ENCODE assay signal across 2 cellular contexts in the genomic region with DNA sequence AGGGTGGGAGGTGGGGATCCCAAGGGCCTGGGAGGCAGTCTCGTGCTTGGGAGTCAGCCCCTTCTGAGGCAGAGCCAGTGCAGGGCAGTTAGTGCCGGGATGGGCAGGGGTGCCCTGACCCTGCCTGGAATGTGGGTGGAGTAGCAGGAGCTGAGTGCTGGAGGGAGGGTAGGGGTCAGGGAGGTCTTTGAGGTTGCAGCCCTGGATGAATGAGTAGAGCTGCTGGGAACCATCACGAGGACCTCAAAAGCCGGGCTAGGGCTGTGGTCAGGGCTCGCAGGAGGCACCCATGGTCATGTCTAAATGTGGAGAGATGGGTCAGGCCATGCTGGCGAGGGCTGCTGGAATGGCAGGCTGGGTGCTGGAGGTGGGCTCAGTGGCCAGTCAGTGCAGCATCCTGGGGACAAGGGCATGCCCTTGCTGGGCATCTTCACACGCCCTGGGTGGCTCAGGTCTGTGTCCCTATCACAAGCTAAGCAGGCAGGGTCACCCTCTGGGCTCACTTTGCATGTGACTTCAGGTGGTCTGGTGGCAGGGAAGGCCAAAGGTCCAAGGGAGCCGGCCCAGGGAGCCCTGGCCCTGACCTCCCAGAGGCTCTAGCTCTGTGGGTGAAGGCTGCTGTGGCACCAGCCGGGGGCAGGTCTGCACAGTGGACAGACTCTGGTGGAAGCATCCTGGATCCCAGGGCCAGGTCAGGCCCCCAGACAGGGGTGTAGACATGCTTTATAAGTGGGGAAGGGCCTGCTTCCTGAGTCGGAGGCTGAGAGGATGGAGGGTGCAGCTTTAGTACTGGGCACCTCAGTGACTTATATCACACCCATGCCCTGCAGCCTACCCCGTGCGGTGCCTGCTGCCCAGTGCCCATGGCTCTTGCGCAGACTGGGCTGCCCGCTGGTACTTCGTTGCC.
TF ChIP-seq lines count a peak whose summit lies in the region.

No MANE protein-coding gene starts in this region.

TF ChIP-seq in SK-N-SH, 30 proteins besides CTCF, POLR2A, EP300 and RAD21 (continued from another document):
- TF ChIP-seq, protein P1, sequence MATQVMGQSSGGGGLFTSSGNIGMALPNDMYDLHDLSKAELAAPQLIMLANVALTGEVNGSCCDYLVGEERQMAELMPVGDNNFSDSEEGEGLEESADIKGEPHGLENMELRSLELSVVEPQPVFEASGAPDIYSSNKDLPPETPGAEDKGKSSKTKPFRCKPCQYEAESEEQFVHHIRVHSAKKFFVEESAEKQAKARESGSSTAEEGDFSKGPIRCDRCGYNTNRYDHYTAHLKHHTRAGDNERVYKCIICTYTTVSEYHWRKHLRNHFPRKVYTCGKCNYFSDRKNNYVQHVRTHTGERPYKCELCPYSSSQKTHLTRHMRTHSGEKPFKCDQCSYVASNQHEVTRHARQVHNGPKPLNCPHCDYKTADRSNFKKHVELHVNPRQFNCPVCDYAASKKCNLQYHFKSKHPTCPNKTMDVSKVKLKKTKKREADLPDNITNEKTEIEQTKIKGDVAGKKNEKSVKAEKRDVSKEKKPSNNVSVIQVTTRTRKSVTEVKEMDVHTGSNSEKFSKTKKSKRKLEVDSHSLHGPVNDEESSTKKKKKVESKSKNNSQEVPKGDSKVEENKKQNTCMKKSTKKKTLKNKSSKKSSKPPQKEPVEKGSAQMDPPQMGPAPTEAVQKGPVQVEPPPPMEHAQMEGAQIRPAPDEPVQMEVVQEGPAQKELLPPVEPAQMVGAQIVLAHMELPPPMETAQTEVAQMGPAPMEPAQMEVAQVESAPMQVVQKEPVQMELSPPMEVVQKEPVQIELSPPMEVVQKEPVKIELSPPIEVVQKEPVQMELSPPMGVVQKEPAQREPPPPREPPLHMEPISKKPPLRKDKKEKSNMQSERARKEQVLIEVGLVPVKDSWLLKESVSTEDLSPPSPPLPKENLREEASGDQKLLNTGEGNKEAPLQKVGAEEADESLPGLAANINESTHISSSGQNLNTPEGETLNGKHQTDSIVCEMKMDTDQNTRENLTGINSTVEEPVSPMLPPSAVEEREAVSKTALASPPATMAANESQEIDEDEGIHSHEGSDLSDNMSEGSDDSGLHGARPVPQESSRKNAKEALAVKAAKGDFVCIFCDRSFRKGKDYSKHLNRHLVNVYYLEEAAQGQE (IDR thresholded peaks at IDR 0.05; ENCODE audit: low read depth, low read length): no peak
- TF ChIP-seq, protein P2, sequence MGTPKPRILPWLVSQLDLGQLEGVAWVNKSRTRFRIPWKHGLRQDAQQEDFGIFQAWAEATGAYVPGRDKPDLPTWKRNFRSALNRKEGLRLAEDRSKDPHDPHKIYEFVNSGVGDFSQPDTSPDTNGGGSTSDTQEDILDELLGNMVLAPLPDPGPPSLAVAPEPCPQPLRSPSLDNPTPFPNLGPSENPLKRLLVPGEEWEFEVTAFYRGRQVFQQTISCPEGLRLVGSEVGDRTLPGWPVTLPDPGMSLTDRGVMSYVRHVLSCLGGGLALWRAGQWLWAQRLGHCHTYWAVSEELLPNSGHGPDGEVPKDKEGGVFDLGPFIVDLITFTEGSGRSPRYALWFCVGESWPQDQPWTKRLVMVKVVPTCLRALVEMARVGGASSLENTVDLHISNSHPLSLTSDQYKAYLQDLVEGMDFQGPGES (IDR thresholded peaks at IDR 0.05; ENCODE audit: low read depth, low read length): no peak
- TF ChIP-seq TCF12 (IDR thresholded peaks at IDR 0.05) (no peak), JUND (IDR thresholded peaks at IDR 0.05) (no peak), RCOR1 (IDR thresholded peaks at IDR 0.05; ENCODE audit: low read length) (no peak), CHD2 (IDR thresholded peaks at IDR 0.05; ENCODE audit: low read length, partially characterized antibody) (no peak), NFIC (IDR thresholded peaks at IDR 0.05; ENCODE audit: borderline replicate concordance) (no peak), GATA2 (CRISPR knock-in tag; IDR thresholded peaks at IDR 0.05) (no peak), SMC3 (IDR thresholded peaks at IDR 0.05; ENCODE audit: low read depth, low read length) (no peak), RXRA (IDR thresholded peaks at IDR 0.05; ENCODE audit: borderline replicate concordance, low read depth) (no peak), YY1 (IDR thresholded peaks at IDR 0.05; ENCODE audit: low read depth) (no peak)
TF ChIP-seq in SK-N-SH: peak in this region for 0.

TF ChIP-seq in SK-N-SH treated with all-trans-retinoic acid at 6 μM for 48 hours, 23 proteins besides CTCF, POLR2A, EP300 and RAD21 (continued from another document):
- TF ChIP-seq, protein P3, sequence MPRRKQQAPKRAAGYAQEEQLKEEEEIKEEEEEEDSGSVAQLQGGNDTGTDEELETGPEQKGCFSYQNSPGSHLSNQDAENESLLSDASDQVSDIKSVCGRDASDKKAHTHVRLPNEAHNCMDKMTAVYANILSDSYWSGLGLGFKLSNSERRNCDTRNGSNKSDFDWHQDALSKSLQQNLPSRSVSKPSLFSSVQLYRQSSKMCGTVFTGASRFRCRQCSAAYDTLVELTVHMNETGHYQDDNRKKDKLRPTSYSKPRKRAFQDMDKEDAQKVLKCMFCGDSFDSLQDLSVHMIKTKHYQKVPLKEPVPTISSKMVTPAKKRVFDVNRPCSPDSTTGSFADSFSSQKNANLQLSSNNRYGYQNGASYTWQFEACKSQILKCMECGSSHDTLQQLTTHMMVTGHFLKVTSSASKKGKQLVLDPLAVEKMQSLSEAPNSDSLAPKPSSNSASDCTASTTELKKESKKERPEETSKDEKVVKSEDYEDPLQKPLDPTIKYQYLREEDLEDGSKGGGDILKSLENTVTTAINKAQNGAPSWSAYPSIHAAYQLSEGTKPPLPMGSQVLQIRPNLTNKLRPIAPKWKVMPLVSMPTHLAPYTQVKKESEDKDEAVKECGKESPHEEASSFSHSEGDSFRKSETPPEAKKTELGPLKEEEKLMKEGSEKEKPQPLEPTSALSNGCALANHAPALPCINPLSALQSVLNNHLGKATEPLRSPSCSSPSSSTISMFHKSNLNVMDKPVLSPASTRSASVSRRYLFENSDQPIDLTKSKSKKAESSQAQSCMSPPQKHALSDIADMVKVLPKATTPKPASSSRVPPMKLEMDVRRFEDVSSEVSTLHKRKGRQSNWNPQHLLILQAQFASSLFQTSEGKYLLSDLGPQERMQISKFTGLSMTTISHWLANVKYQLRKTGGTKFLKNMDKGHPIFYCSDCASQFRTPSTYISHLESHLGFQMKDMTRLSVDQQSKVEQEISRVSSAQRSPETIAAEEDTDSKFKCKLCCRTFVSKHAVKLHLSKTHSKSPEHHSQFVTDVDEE (CRISPR knock-in tag; IDR thresholded peaks at IDR 0.05): no peak
- TF ChIP-seq, protein P4, sequence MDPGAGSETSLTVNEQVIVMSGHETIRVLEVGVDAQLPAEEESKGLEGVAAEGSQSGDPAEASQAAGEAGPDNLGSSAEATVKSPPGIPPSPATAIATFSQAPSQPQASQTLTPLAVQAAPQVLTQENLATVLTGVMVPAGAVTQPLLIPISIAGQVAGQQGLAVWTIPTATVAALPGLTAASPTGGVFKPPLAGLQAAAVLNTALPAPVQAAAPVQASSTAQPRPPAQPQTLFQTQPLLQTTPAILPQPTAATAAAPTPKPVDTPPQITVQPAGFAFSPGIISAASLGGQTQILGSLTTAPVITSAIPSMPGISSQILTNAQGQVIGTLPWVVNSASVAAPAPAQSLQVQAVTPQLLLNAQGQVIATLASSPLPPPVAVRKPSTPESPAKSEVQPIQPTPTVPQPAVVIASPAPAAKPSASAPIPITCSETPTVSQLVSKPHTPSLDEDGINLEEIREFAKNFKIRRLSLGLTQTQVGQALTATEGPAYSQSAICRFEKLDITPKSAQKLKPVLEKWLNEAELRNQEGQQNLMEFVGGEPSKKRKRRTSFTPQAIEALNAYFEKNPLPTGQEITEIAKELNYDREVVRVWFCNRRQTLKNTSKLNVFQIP (CRISPR knock-in tag; IDR thresholded peaks at IDR 0.05; ENCODE audit: borderline replicate concordance, low read depth): no peak
